ENCODE assay signal across 9 cellular contexts in genomic region chr12:75289678-75290200, GRCh38. TPM values are rescaled to one million over a fixed set of nuclear protein-coding genes. Genes with fewer than 3 reads are reported as not detected.
A peak's percentile ranks its signal among the peaks of the same experiment; 100 is the strongest.
DNase-seq lines count a peak whose midpoint lies in the region; ATAC-seq, FAIRE-seq and TF ChIP-seq lines count a peak whose summit lies in the region.
"Had no signal": no experiment of that assay in that cellular context is flagged by ENCODE, and none has a peak within 500 bp of the region (broad histone marks: within the 10 kb centered on the region; RNA-seq: fewer than 3 reads in every experiment).

No MANE protein-coding gene starts in this region.

- H3K9ac ChIP-seq in SK-N-SH = no peak overlapping the region

- WGBS in A549 (ENCODE audit: missing lambda C conversion rate) = 81% methylated on average over 2 of the region's 2 CpGs
- WGBS in SK-N-SH (ENCODE audit: low lambda C conversion rate) = 89% methylated on average over 2 of the region's 2 CpGs

- H3K27ac ChIP-seq in A549 (no peak overlapping the region), SK-N-SH (ENCODE audit: low read depth in 2 of 2, low read length in 1 of 2) (no peak overlapping the region)

- peak; percentile 82 for FAIRE-seq in A549 (lab: Jason Lieb, UNC)

- no peaks in the 10 kb centered on the region for H3K9me2 ChIP-seq in SK-N-SH

- H3F3A ChIP-seq in SK-N-SH (replicated peaks; ENCODE audit: insufficient read depth) = no peaks in the 10 kb centered on the region

- CTCF ChIA-PET in A549 (lab: Yijun Ruan, JAX) = interaction anchor here (0.8 to 1.2 kb wide), 5 partner anchors 12 to 487 kb away, joined by 3 to 6 read pairs (median 3); no protein-coding TSS in a partner anchor
- CTCF ChIA-PET in SK-N-SH (lab: Yijun Ruan, JAX) = interaction anchor here (0.8 to 1.1 kb wide), 4 partner anchors 9 to 485 kb away, joined by 3 to 4 read pairs (median 3); no protein-coding TSS in a partner anchor

- H3K9me3 ChIP-seq in A549 = no peaks in the 10 kb centered on the region
- H3K9me3 ChIP-seq in SK-N-SH = no peaks in the 10 kb centered on the region

- TF ChIP-seq POLR2A in A549 (IDR thresholded peaks at IDR 0.05; ENCODE audit: low read length) = no peak

- peak overlapping the region; percentile 20; the same call in 1 of the 2 replicates for H2AFZ ChIP-seq in SK-N-SH (ENCODE audit: low read depth)

- H3K4me2 ChIP-seq in A549 (no peak overlapping the region), SK-N-SH (0 out of 2 replicates have a peak overlapping the region, but pooled peaks have one; percentile 2)

- DNase-seq in A549 (ENCODE audit: low read depth in 1 of 2, low spot score in 1 of 2) (peak in 1 of 2 experiments; percentile 23), HCEC 1CT (peak; percentile 20), SK-N-SH (no peak), foreskin melanocyte (peak; percentile 9), nucleus accumbens (lab: John Stamatoyannopoulos, UW) (no peak), NCI-H146 treated with DMSO at 0.1 percent for 48 hours (lab: John Stamatoyannopoulos, UW; ENCODE audit: unreplicated experiment) (no peak)
- DNase-seq in stimulated activated CD8-positive, alpha-beta memory T cell treated with anti-CD3 and anti-CD28 coated beads, Interleukin-4, amount 100 ng/mL, for 48 hours = no peak
- DNase-seq: effector memory CD4-positive, alpha-beta T cell had no signal

- no peaks in the 10 kb centered on the region for H4K20me1 ChIP-seq in SK-N-SH (ENCODE audit: insufficient read depth)

- no peak for ATAC-seq in A549
- ATAC-seq in HG02973 (IDR thresholded peaks at IDR 0.05; ENCODE audit: unreplicated experiment) = no peak

- H3K79me2 ChIP-seq in SK-N-SH (ENCODE audit: insufficient read depth) = no peaks in the 10 kb centered on the region

- H3K36me3 ChIP-seq in SK-N-SH (replicated peaks in 1 of 2; ENCODE audit: control insufficient read depth in 1 of 2, insufficient read depth in 2 of 2, low read length in 1 of 2) = no peaks in the 10 kb centered on the region

- peak; percentile 59 to 70 for TF ChIP-seq RAD21 in A549 (conservative IDR thresholded peaks at IDR 0.05 in 1 of 2, IDR thresholded peaks at IDR 0.05 in 1 of 2)
- peak; percentile 57 for TF ChIP-seq RAD21 in SK-N-SH (IDR thresholded peaks at IDR 0.05; ENCODE audit: low read length)

- TF ChIP-seq CTCF in A549 (IDR thresholded peaks at IDR 0.05) = peak; percentile 57
- TF ChIP-seq CTCF in SK-N-SH (IDR thresholded peaks at IDR 0.05) = peak; percentile 67

- H3K4me3 ChIP-seq in A549 (no peak overlapping the region), SK-N-SH (ENCODE audit: low read depth in 2 of 2, low read length in 1 of 2) (no peak overlapping the region)

- no peaks in the 10 kb centered on the region for H3K27me3 ChIP-seq in SK-N-SH (ENCODE audit: insufficient read depth)

- POLR2A ChIA-PET in A549 (lab: Yijun Ruan, JAX) = no interaction called here
- POLR2A ChIA-PET in SK-N-SH (lab: Yijun Ruan, JAX) = no interaction called here

- TF ChIP-seq EP300 in A549 (IDR thresholded peaks at IDR 0.05) (no peak), SK-N-SH (IDR thresholded peaks at IDR 0.05; ENCODE audit: borderline replicate concordance in 1 of 2, low read depth in 1 of 2, low read length in 1 of 2) (no peak)

- H3K4me1 ChIP-seq in A549 (no peaks in the 10 kb centered on the region), SK-N-SH (ENCODE audit: control insufficient read depth in 1 of 2, insufficient read depth in 2 of 2, low read depth in 1 of 2, low read length in 1 of 2) (no peaks in the 10 kb centered on the region; a peak in 1 of 4 replicates)

TF ChIP-seq in A549, 52 proteins besides CTCF, POLR2A, EP300 and RAD21:
- TF ChIP-seq SMC3 (IDR thresholded peaks at IDR 0.05) (peak; percentile 79), TFCP2L1 (CRISPR knock-in tag; IDR thresholded peaks at IDR 0.05) (no peak)

TF ChIP-seq in SK-N-SH, 30 proteins besides CTCF, POLR2A, EP300 and RAD21:
- TF ChIP-seq USF2 (IDR thresholded peaks at IDR 0.05; ENCODE audit: borderline replicate concordance, low read depth, low read length) (no peak), ZBTB33 (IDR thresholded peaks at IDR 0.05; ENCODE audit: borderline replicate concordance, low read depth) (no peak), SMC3 (IDR thresholded peaks at IDR 0.05; ENCODE audit: low read depth, low read length) (peak; percentile 30), TEAD4 (IDR thresholded peaks at IDR 0.05; ENCODE audit: borderline replicate concordance, insufficient read depth) (no peak), GABPA (IDR thresholded peaks at IDR 0.05; ENCODE audit: low read depth) (no peak)

RNA-seq across cellular contexts. Expression of gene CAPS2, which starts 40.4 kb away (rescaled TPM):
- polyA plus RNA-seq in A549 (2011; rRNA removed) (6.9 and 7.0 TPM in 2 replicates), A549 (2017; fragmentation: RNase III; extraction: RNeasy Plus Mini Kit Qiagen cat#74134 plus additional on column Dnase treatment) (2.6 to 3.7 TPM (median 3.6 TPM) in 3 replicates), SK-N-SH (2012; rRNA removed) (5.7 TPM in 2 replicates)
- polyA plus RNA-seq in A549 (2012; cell fraction: cytosol; rRNA removed) = 0.79 and 1.4 TPM in 2 replicates
- polyA plus RNA-seq in A549 (2012; cell fraction: nucleus; rRNA removed) = 1.5 and 2.0 TPM in 2 replicates
- polyA minus RNA-seq in A549 (2011; rRNA and poly(A)+ RNA removed) = 15.9 and 20.3 TPM in 2 replicates
- 6.7 and 8.5 TPM in 2 replicates for polyA plus RNA-seq in SK-N-SH (2012; cell fraction: cytosol; rRNA removed)
- polyA plus RNA-seq in SK-N-SH (2012; cell fraction: nucleus; rRNA removed) = 8.2 and 15.7 TPM in 2 replicates

RNA-seq across cellular contexts. Expression of gene GLIPR1L1, which starts 44.7 kb away (rescaled TPM):
- polyA plus RNA-seq in A549 (2011; rRNA removed) (not detected in 2 replicates), A549 (2017; fragmentation: RNase III; extraction: RNeasy Plus Mini Kit Qiagen cat#74134 plus additional on column Dnase treatment) (not detected in 3 replicates), SK-N-SH (2012; rRNA removed) (not detected in 2 replicates)
- not detected in 2 replicates for polyA plus RNA-seq in A549 (2012; cell fraction: cytosol; rRNA removed)
- polyA plus RNA-seq in A549 (2012; cell fraction: nucleus; rRNA removed) = not detected in 2 replicates
- polyA minus RNA-seq in A549 (2011; rRNA and poly(A)+ RNA removed) = not detected in 2 replicates
- polyA plus RNA-seq in SK-N-SH (2012; cell fraction: cytosol; rRNA removed) = not detected in 2 replicates
- polyA plus RNA-seq in SK-N-SH (2012; cell fraction: nucleus; rRNA removed) = not detected in 2 replicates

Comparison
In these comparisons a context has a peak if more than half of its experiments do, and no peak if none do; other contexts are left out.
1. DNase-seq: peak in HCEC 1CT (single experiment) and foreskin melanocyte (single experiment); none in SK-N-SH (single experiment), nucleus accumbens (0 of 56), stimulated activated CD8-positive, alpha-beta memory T cell treated with anti-CD3 and anti-CD28 coated beads, Interleukin-4, amount 100 ng/mL, for 48 hours (single experiment) and NCI-H146 treated with DMSO at 0.1 percent for 48 hours (single experiment).
2. Of the 12 proteins assayed by ChIP-seq in both A549 and SK-N-SH: peak only in A549: none; only in SK-N-SH: none; in both: CTCF, RAD21 and SMC3; in neither: 9.